Comparison of ENCODE assay signal across 19 cellular contexts in the genomic region with DNA sequence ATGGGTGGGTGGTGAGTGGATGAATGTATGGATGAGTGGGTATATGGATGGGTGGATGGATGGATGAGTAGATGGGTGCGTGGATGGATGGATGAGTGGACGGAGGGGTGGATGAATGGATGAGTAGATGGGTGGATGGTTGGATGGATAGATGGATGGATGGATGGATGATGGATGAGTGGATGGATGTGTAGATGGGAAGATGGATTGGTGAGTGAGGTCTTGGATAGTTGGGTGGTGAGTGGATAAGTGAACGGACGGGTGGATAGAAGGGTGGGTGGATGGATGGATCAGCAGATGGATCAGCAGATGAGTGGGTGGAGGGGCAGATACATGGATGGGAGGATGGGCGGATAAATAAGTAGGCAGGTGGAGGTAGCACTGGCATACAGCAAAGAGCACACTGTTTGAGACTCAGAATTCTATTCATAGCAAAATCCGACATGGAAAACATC.
DNase-seq lines count a peak whose midpoint lies in the region; ATAC-seq, FAIRE-seq and TF ChIP-seq lines count a peak whose summit lies in the region.
"Had no signal": no experiment of that assay in that cellular context is flagged by ENCODE, and none has a peak within 500 bp of the region (broad histone marks: within the 10 kb centered on the region; RNA-seq: fewer than 3 reads in every experiment).

No MANE protein-coding gene starts in this region.

- POLR2A ChIA-PET in MCF 10A (lab: Yijun Ruan, JAX) (no interaction called here), RWPE1 (lab: Yijun Ruan, JAX; ENCODE audit: low non-redundant PET) (no interaction called here)

- intact Hi-C loops in breast epithelium (cut with DNase I; ENCODE audit: low total_unique reads) (no loop called here), MCF 10A (cut with micrococcal nuclease) (no loop called here)

- H3K4me3 ChIP-seq in breast epithelium, result no peak overlapping the region
- H3K4me3 ChIP-seq: SJSA1, smooth muscle cell had no signal

- no peak for TF ChIP-seq POLR2A in breast epithelium (IDR thresholded peaks at IDR 0.05)

- H3K9me3 Mint-ChIP-seq in MCF 10A (ENCODE audit: unreplicated experiment) (peaks cover 13% of the 10 kb centered on the region), immature natural killer cell (peaks cover 0 to 2% (median 0%) of the 10 kb centered on the region in 6 donors)
- H3K9me3 Mint-ChIP-seq: activated T-helper 2 cell treated with anti-CD3 and anti-CD28 coated beads, Interferon-gamma antibody, Interleukin-2, Interleukin-4, amounts not matched to agents 10 μg/mL and 5 μg/mL and 100 μg/mL, durations not matched to agents 14 hours and 24 hours and 36 hours; dendritic cell treated with granulocyte-macrophage colony-stimulating factor and Interleukin-4, amounts not matched to agents 40 ng/mL and 50 ng/mL, for 4 days had no signal

- no TSS peak for BruUV-seq in MCF 10A (replicated peaks; lab: Mats Ljungman, UMichigan)

- H3K27ac Mint-ChIP-seq in MCF 10A (ENCODE audit: low read depth, unreplicated experiment), result no peak overlapping the region
- peak overlapping the region; percentile 94 for H3K27ac Mint-ChIP-seq in T-helper 17 cell
- peak overlapping the region; percentile 90 to 97 (median 96) for H3K27ac Mint-ChIP-seq in immature natural killer cell

- H3K4me1 ChIP-seq in breast epithelium, result peaks cover 20 to 25% of the 10 kb centered on the region in 2 donors

- H3K4me1 Mint-ChIP-seq in MCF 10A (ENCODE audit: insufficient read depth, unreplicated experiment) (no peaks in the 10 kb centered on the region), T-helper 17 cell (peaks cover 27% of the 10 kb centered on the region), immature natural killer cell (peaks cover 42 to 53% of the 10 kb centered on the region in 2 donors)

- TF ChIP-seq CTCF in breast epithelium (IDR thresholded peaks at IDR 0.05) (no peak), MCF 10A (IDR thresholded peaks at IDR 0.05; ENCODE audit: unreplicated experiment) (no peak), RWPE1 (conservative IDR thresholded peaks at IDR 0.05; ENCODE audit: low read depth) (no peak)

- peak; percentile 79 for FAIRE-seq in urothelium cell line (lab: Jason Lieb, UNC)

- H3K9me3 ChIP-seq in breast epithelium (no peaks in the 10 kb centered on the region), T-helper 17 cell (ENCODE audit: control insufficient read depth, low read length, poor library complexity, severe bottlenecking) (no peaks in the 10 kb centered on the region)
- H3K9me3 ChIP-seq: SJSA1 had no signal

- H3K36me3 ChIP-seq in breast epithelium, result no peaks in the 10 kb centered on the region
- H3K36me3 ChIP-seq: SJSA1 had no signal

- H3K27me3 ChIP-seq in breast epithelium, result no peaks in the 10 kb centered on the region
- H3K27me3 ChIP-seq: SJSA1 had no signal

- H3K4me3 Mint-ChIP-seq in MCF 10A (ENCODE audit: unreplicated experiment), result no peak overlapping the region
- H3K4me3 Mint-ChIP-seq in T-helper 17 cell, result peak overlapping the region; percentile 60
- H3K4me3 Mint-ChIP-seq in immature natural killer cell, result peak overlapping the region; percentile 9 to 77 (median 45)
- H3K4me3 Mint-ChIP-seq: dendritic cell treated with granulocyte-macrophage colony-stimulating factor and Interleukin-4, amounts not matched to agents 40 ng/mL and 50 ng/mL, for 4 days had no signal

- CTCF ChIA-PET in MCF 10A (lab: Yijun Ruan, JAX), result no interaction called here
- CTCF ChIA-PET in RWPE1 (lab: Yijun Ruan, JAX), result no interaction called here

- no peaks in the 10 kb centered on the region for H3K36me3 Mint-ChIP-seq in MCF 10A (ENCODE audit: insufficient read depth, unreplicated experiment)
- H3K36me3 Mint-ChIP-seq in T-helper 17 cell (ENCODE audit: low read depth), result no peaks in the 10 kb centered on the region
- H3K36me3 Mint-ChIP-seq in immature natural killer cell, result no peaks in the 10 kb centered on the region

- DNase-seq in breast epithelium (ENCODE audit: low spot score in 2 of 2) (no peak), MCF 10A (ENCODE audit: unreplicated experiment) (no peak), T-helper 17 cell (no peak), immature natural killer cell (no peak), urothelium cell line (ENCODE audit: low spot score) (no peak), RWPE1 (ENCODE audit: low spot score) (no peak), ureter (ENCODE audit: low spot score) (no peak)
- DNase-seq: ACHN; activated CD4-positive, CD25-positive, alpha-beta regulatory T cell; GOT3; NCI-H1694 treated with DMSO at 0.1 percent for 48 hours; NCI-H774; occipital lobe; PC-3 had no signal

- H3K27ac ChIP-seq in breast epithelium (peak overlapping the region; percentile 99 to 100), RWPE1 (no peak overlapping the region)
- H3K27ac ChIP-seq: SJSA1 had no signal

- ATAC-seq in T-helper 17 cell, result no peak
- ATAC-seq in HG03432 (IDR thresholded peaks at IDR 0.05; ENCODE audit: unreplicated experiment), result no peak
- ATAC-seq: PC-3 had no signal

- H3K27me3 Mint-ChIP-seq in MCF 10A (ENCODE audit: insufficient read depth, unreplicated experiment) (no peaks in the 10 kb centered on the region), T-helper 17 cell (no peaks in the 10 kb centered on the region), immature natural killer cell (ENCODE audit: low read depth in 3 of 3) (peaks cover 23 to 32% (median 24%) of the 10 kb centered on the region in 3 donors)
